Comparison of ENCODE assay signal across 12 cellular contexts in genomic region chr1:235411489-235412486, GRCh38. TPM values are rescaled to one million over a fixed set of nuclear protein-coding genes. Genes with fewer than 3 reads are reported as not detected.
DNase-seq lines count a peak whose midpoint lies in the region; ATAC-seq and TF ChIP-seq lines count a peak whose summit lies in the region.
"Had no signal": no experiment of that assay in that cellular context is flagged by ENCODE, and none has a peak within 500 bp of the region (broad histone marks: within the 10 kb centered on the region; RNA-seq: fewer than 3 reads in every experiment).

No MANE protein-coding gene starts in this region.

- H3K9me3 ChIP-seq in trophoblast cell (ENCODE audit: insufficient read depth, low read depth, low read length), result no peaks in the 10 kb centered on the region

- peaks cover 4% of the 10 kb centered on the region for H3K4me1 Mint-ChIP-seq in WTC11

- H4K8ac ChIP-seq in trophoblast cell (ENCODE audit: low read depth, low read length), result no peak overlapping the region

- H2BK120ac ChIP-seq in trophoblast cell (ENCODE audit: insufficient read depth, low read length, poor library complexity), result no peak overlapping the region

- no peak overlapping the region for H3K27ac ChIP-seq in trophoblast cell (ENCODE audit: low read depth, low read length)
- no peak overlapping the region for H3K27ac ChIP-seq in coronary artery

- H2AFZ ChIP-seq in trophoblast cell (ENCODE audit: insufficient read depth, low read length, poor library complexity), result no peak overlapping the region

- H3K4me3 Mint-ChIP-seq in WTC11, result no peak overlapping the region

- CTCF ChIA-PET in WTC11 (lab: Charles Lee), result no interaction called here

- no peaks in the 10 kb centered on the region for H3K27me3 Mint-ChIP-seq in WTC11 (ENCODE audit: low read depth)

- 0 out of 2 replicates have a peak, but pooled peaks cover 4% of the 10 kb centered on the region for H3K9me3 Mint-ChIP-seq in WTC11

- H2BK5ac ChIP-seq in trophoblast cell (ENCODE audit: low read depth, low read length, poor library complexity), result no peak overlapping the region

- peaks cover 8% of the 10 kb centered on the region for H3K36me3 Mint-ChIP-seq in WTC11

- H3K9ac ChIP-seq in trophoblast cell (ENCODE audit: low read length), result no peak overlapping the region

- no peak overlapping the region for H3K23ac ChIP-seq in trophoblast cell (ENCODE audit: low read length)

- no peak overlapping the region for H4K91ac ChIP-seq in trophoblast cell (ENCODE audit: low read depth, low read length)

- POLR2A ChIA-PET in WTC11 (lab: Charles Lee), result no interaction called here

- no peak overlapping the region for H3K4me3 ChIP-seq in trophoblast cell (ENCODE audit: low read depth, low read length)
- H3K4me3 ChIP-seq in coronary artery, result no peak overlapping the region
- H3K4me3 ChIP-seq: GM12878 had no signal

- no CpG with 5 or more reads among the region's 5 CpGs for WGBS in trophoblast cell (ENCODE audit: extremely low coverage, insufficient coverage, insufficient read length)

- peak overlapping the region; percentile 26; the same call in 1 of the 2 replicates for H3K27ac Mint-ChIP-seq in WTC11

- H4K12ac ChIP-seq in trophoblast cell (ENCODE audit: low read depth, low read length), result no peak overlapping the region

- no peak overlapping the region for H3K4me2 ChIP-seq in trophoblast cell (ENCODE audit: low read length)

- no peaks in the 10 kb centered on the region for H3K79me2 ChIP-seq in trophoblast cell (ENCODE audit: control insufficient read depth, insufficient read depth, low read length, poor library complexity)

- H3K4me1 ChIP-seq in trophoblast cell (ENCODE audit: control insufficient read depth in 1 of 2, insufficient read depth in 2 of 2, low read length in 2 of 2), result peaks cover 0 to 3% of the 10 kb centered on the region in 2 experiments

- no peaks in the 10 kb centered on the region for H3K79me1 ChIP-seq in trophoblast cell (ENCODE audit: low read length)

- H3K36me3 ChIP-seq in trophoblast cell (ENCODE audit: control insufficient read depth in 1 of 2, insufficient read depth in 2 of 2, low read length in 2 of 2), result peaks cover 0 to 2% of the 10 kb centered on the region in 2 experiments

- no peaks in the 10 kb centered on the region for H3K27me3 ChIP-seq in trophoblast cell (ENCODE audit: insufficient read depth, low read length)

- ATAC-seq in WTC11, result no peak
- ATAC-seq: GM12878 had no signal

- no peak overlapping the region for H3K4ac ChIP-seq in trophoblast cell (ENCODE audit: low read depth, low read length)

- no peak overlapping the region for H3K18ac ChIP-seq in trophoblast cell (ENCODE audit: low read length)

- TF ChIP-seq CTCF in WTC11 (IDR thresholded peaks at IDR 0.05) (no peak), coronary artery (IDR thresholded peaks at IDR 0.05) (no peak)

- no peak overlapping the region for H2BK12ac ChIP-seq in trophoblast cell (ENCODE audit: low read length)

- no peak overlapping the region for H3K14ac ChIP-seq in trophoblast cell (ENCODE audit: low read length)

- DNase-seq in NCI-H524 (lab: John Stamatoyannopoulos, UW) (peak; percentile 5 to 7), NCI-H524 treated with DMSO at 0.1 percent for 48 hours (lab: John Stamatoyannopoulos, UW) (no peak), LoVo (ENCODE audit: low spot score) (peak; percentile 17), WTC11 (ENCODE audit: low spot score) (no peak), trophoblast cell (peak; percentile 53 to 71), coronary artery (ENCODE audit: low spot score) (no peak), dermis blood vessel endothelial cell (no peak)
- DNase-seq in stimulated activated naive CD4-positive, alpha-beta T cell treated with Interleukin-2 at 50 U/mL for 16 hours (lab: John Stamatoyannopoulos, UW), result no peak
- DNase-seq: activated naive CD4-positive, alpha-beta T cell treated with Interleukin-2 at 50 U/mL for 16 hours; NCI-H2029; T-helper 1 cell had no signal

- no peak overlapping the region for H2AK5ac ChIP-seq in trophoblast cell (ENCODE audit: low read length)

TF ChIP-seq in WTC11, 78 proteins besides CTCF, POLR2A, EP300 and RAD21:
- TF ChIP-seq GABPB1 (CRISPR knock-in tag; IDR thresholded peaks at IDR 0.05) (peak; percentile 51; the same call in 1 of the 2 replicates), FOXP1 (CRISPR knock-in tag; IDR thresholded peaks at IDR 0.05; ENCODE audit: borderline replicate concordance) (no peak), ZBTB43 (CRISPR knock-in tag; IDR thresholded peaks at IDR 0.05) (no peak), ZNF121 (CRISPR knock-in tag; IDR thresholded peaks at IDR 0.05) (no peak)
TF ChIP-seq in WTC11: peak in this region for 1.

RNA-seq across cellular contexts. Expression of gene TBCE, which starts 44.6 kb away (rescaled TPM):
- total RNA-seq in WTC11 (2021) (33.3 to 40.1 TPM (median 34.8 TPM) in 3 replicates), dermis blood vessel endothelial cell (17.5 and 22.4 TPM in 2 replicates)
- polyA plus RNA-seq in trophoblast cell (2013), result 26.9 and 28.1 TPM in 2 replicates

Comparison
In these comparisons a context has a peak if more than half of its experiments do, and no peak if none do; other contexts are left out.
1. DNase-seq: peak in NCI-H524 (2 of 2), LoVo (single experiment) and trophoblast cell (2 of 2); none in NCI-H524 treated with DMSO at 0.1 percent for 48 hours (single experiment), WTC11 (single experiment), coronary artery (single experiment), dermis blood vessel endothelial cell (single experiment) and stimulated activated naive CD4-positive, alpha-beta T cell treated with Interleukin-2 at 50 U/mL for 16 hours (single experiment).